In the genomic region with DNA sequence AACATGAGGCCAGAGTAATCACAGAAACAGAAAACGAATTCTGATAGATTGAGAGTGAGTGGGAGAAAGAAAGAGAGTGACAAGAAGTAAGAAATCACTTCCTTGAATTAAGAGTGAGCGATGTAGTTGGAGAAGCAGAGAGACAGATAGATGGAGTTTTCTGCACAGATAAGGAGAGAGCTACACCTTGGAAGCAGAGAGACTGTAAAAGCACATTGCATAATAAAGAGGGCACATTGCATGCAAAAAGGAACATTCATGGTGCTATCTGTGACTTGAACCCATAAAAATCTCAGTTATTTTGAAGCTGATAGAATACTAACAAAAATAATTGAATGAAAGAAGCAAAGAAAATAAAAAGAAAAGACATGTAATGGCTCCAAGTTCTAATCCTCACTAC, we compare ENCODE assay signal across 16 cellular contexts.
DNase-seq lines count a peak whose midpoint lies in the region; ATAC-seq and TF ChIP-seq lines count a peak whose summit lies in the region.
"Had no signal": no experiment of that assay in that cellular context is flagged by ENCODE, and none has a peak within 500 bp of the region (broad histone marks: within the 10 kb centered on the region; RNA-seq: fewer than 3 reads in every experiment).

No MANE protein-coding gene starts in this region.

- no peak overlapping the region for H3K4me2 ChIP-seq in smooth muscle cell
- H3K4me2 ChIP-seq: A549 had no signal

- H3F3A ChIP-seq in smooth muscle cell (ENCODE audit: low read depth): no peaks in the 10 kb centered on the region

- no peaks in the 10 kb centered on the region for H3K27me3 ChIP-seq in HUES48 (ENCODE audit: control insufficient read depth, insufficient read depth, low read length)
- H3K27me3 ChIP-seq in smooth muscle cell (ENCODE audit: low read depth): no peaks in the 10 kb centered on the region

- H3K36me3 ChIP-seq in HUES48 (ENCODE audit: control insufficient read depth, insufficient read depth, low read length): no peaks in the 10 kb centered on the region
- no peaks in the 10 kb centered on the region for H3K36me3 ChIP-seq in smooth muscle cell (ENCODE audit: low read depth)

- POLR2A ChIA-PET in WTC11 (lab: Charles Lee): no interaction called here

- peaks cover 37% of the 10 kb centered on the region for H3K4me1 Mint-ChIP-seq in WTC11
- H3K4me1 Mint-ChIP-seq: CD14-positive monocyte, IgD-negative memory B cell had no signal

- H3K27ac Mint-ChIP-seq in WTC11: peak overlapping the region; percentile 79
- H3K27ac Mint-ChIP-seq: CD14-positive monocyte; CD8-positive, alpha-beta T cell; IgD-negative memory B cell had no signal

- no peak overlapping the region for H3K4me3 Mint-ChIP-seq in WTC11
- H3K4me3 Mint-ChIP-seq: CD14-positive monocyte; CD8-positive, alpha-beta T cell; IgD-negative memory B cell had no signal

- H2AFZ ChIP-seq in smooth muscle cell (ENCODE audit: low read depth): peak overlapping the region; percentile 7

- no peaks in the 10 kb centered on the region for H3K9me3 ChIP-seq in HUES48 (ENCODE audit: control insufficient read depth, insufficient read depth, low read length)
- no peaks in the 10 kb centered on the region for H3K9me3 ChIP-seq in smooth muscle cell (replicated peaks; ENCODE audit: low read depth)
- H3K9me3 ChIP-seq: A549 had no signal

- H3K27ac ChIP-seq in HUES48 (ENCODE audit: low read depth, low read length) (no peak overlapping the region), smooth muscle cell (ENCODE audit: low read depth) (no peak overlapping the region)
- H3K27ac ChIP-seq: A549 had no signal

- CTCF ChIA-PET in WTC11 (lab: Charles Lee): interaction anchor here (1.0 to 1.9 kb wide), 2 partner anchors 51 to 119 kb away, joined by 5 read pairs; no protein-coding TSS in a partner anchor

- no peak for DNase-seq in WTC11 (ENCODE audit: low spot score)
- peak; percentile 3 for DNase-seq in left kidney (ENCODE audit: low read depth, low spot score)
- no peak for DNase-seq in smooth muscle cell (lab: John Stamatoyannopoulos, UW; ENCODE audit: unreplicated experiment)
- no peak for DNase-seq in NCI-H187 (lab: John Stamatoyannopoulos, UW)
- no peak for DNase-seq in foreskin melanocyte
- DNase-seq: CD8-positive, alpha-beta T cell; COR-L47; DMS153; DMS79 treated with DMSO at 0.1 percent for 48 hours; EL had no signal

- no peak for TF ChIP-seq CTCF in WTC11 (IDR thresholded peaks at IDR 0.05)
- TF ChIP-seq CTCF in smooth muscle cell (IDR thresholded peaks at IDR 0.05; ENCODE audit: borderline replicate concordance, insufficient read depth, poor library complexity, severe bottlenecking): no peak

- WGBS in smooth muscle cell (ENCODE audit: low lambda C conversion rate): 53% methylated on average over 2 of the region's 2 CpGs

- H3K79me2 ChIP-seq in smooth muscle cell (ENCODE audit: low read depth): no peaks in the 10 kb centered on the region

- ATAC-seq in WTC11 (peak; percentile 63), GM21619 (IDR thresholded peaks at IDR 0.05; ENCODE audit: unreplicated experiment) (no peak)
- ATAC-seq: A549; CD8-positive, alpha-beta T cell; HCT116 had no signal

- H3K36me3 Mint-ChIP-seq in WTC11: no peaks in the 10 kb centered on the region; the same call in 1 of the 2 replicates
- H3K36me3 Mint-ChIP-seq: CD14-positive monocyte; CD8-positive, alpha-beta T cell; IgD-negative memory B cell had no signal

- H3K9ac ChIP-seq in HUES48 (ENCODE audit: low read depth, low read length) (no peak overlapping the region), smooth muscle cell (ENCODE audit: low read depth) (no peak overlapping the region)

- H3K27me3 Mint-ChIP-seq in WTC11 (ENCODE audit: low read depth): no peaks in the 10 kb centered on the region
- H3K27me3 Mint-ChIP-seq: IgD-negative memory B cell had no signal

- H4K20me1 ChIP-seq in smooth muscle cell (ENCODE audit: low read depth): no peaks in the 10 kb centered on the region

- peak overlapping the region; percentile 5; the same call in 1 of the 2 replicates for H3K4me3 ChIP-seq in HUES48 (ENCODE audit: low read depth, low read length)
- H3K4me3 ChIP-seq in smooth muscle cell: no peak overlapping the region
- H3K4me3 ChIP-seq: A549 had no signal

- peaks cover 5% of the 10 kb centered on the region for H3K9me3 Mint-ChIP-seq in WTC11

- H3K4me1 ChIP-seq in HUES48 (ENCODE audit: control insufficient read depth, insufficient read depth, low read length): peaks cover 40% of the 10 kb centered on the region
- peaks cover 27% of the 10 kb centered on the region for H3K4me1 ChIP-seq in smooth muscle cell (ENCODE audit: low read depth)

TF ChIP-seq in WTC11, 78 proteins besides CTCF, POLR2A, EP300 and RAD21 (continues in another document):
- TF ChIP-seq OVOL2 (CRISPR knock-in tag; IDR thresholded peaks at IDR 0.05; ENCODE audit: borderline replicate concordance): no peak
- TF ChIP-seq CBFB (CRISPR knock-in tag; IDR thresholded peaks at IDR 0.05; ENCODE audit: low read depth): no peak
- no peak for TF ChIP-seq GTF2I (CRISPR knock-in tag; conservative IDR thresholded peaks at IDR 0.05)
- no peak for TF ChIP-seq FOXJ3 (CRISPR knock-in tag; IDR thresholded peaks at IDR 0.05; ENCODE audit: borderline replicate concordance)
- no peak for TF ChIP-seq ELF4 (CRISPR knock-in tag; IDR thresholded peaks at IDR 0.05; ENCODE audit: low read depth)
- no peak for TF ChIP-seq GABPB1 (CRISPR knock-in tag; IDR thresholded peaks at IDR 0.05)
- TF ChIP-seq, protein P1, sequence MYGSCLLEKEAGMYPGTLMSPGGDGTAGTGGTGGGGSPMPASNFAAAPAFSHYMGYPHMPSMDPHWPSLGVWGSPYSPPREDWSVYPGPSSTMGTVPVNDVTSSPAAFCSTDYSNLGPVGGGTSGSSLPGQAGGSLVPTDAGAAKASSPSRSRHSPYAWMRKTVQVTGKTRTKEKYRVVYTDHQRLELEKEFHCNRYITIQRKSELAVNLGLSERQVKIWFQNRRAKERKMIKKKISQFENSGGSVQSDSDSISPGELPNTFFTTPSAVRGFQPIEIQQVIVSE (CRISPR knock-in tag; IDR thresholded peaks at IDR 0.05; ENCODE audit: borderline replicate concordance): no peak
- TF ChIP-seq, protein P2, sequence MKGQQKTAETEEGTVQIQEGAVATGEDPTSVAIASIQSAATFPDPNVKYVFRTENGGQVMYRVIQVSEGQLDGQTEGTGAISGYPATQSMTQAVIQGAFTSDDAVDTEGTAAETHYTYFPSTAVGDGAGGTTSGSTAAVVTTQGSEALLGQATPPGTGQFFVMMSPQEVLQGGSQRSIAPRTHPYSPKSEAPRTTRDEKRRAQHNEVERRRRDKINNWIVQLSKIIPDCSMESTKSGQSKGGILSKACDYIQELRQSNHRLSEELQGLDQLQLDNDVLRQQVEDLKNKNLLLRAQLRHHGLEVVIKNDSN (CRISPR knock-in tag; IDR thresholded peaks at IDR 0.05): no peak
- TF ChIP-seq, protein P3, sequence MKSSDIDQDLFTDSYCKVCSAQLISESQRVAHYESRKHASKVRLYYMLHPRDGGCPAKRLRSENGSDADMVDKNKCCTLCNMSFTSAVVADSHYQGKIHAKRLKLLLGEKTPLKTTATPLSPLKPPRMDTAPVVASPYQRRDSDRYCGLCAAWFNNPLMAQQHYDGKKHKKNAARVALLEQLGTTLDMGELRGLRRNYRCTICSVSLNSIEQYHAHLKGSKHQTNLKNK (CRISPR knock-in tag; IDR thresholded peaks at IDR 0.05): no peak
- TF ChIP-seq, protein P4, sequence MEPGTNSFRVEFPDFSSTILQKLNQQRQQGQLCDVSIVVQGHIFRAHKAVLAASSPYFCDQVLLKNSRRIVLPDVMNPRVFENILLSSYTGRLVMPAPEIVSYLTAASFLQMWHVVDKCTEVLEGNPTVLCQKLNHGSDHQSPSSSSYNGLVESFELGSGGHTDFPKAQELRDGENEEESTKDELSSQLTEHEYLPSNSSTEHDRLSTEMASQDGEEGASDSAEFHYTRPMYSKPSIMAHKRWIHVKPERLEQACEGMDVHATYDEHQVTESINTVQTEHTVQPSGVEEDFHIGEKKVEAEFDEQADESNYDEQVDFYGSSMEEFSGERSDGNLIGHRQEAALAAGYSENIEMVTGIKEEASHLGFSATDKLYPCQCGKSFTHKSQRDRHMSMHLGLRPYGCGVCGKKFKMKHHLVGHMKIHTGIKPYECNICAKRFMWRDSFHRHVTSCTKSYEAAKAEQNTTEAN (CRISPR knock-in tag; IDR thresholded peaks at IDR 0.05): no peak
- TF ChIP-seq, protein P5, sequence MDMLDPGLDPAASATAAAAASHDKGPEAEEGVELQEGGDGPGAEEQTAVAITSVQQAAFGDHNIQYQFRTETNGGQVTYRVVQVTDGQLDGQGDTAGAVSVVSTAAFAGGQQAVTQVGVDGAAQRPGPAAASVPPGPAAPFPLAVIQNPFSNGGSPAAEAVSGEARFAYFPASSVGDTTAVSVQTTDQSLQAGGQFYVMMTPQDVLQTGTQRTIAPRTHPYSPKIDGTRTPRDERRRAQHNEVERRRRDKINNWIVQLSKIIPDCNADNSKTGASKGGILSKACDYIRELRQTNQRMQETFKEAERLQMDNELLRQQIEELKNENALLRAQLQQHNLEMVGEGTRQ (CRISPR knock-in tag; IDR thresholded peaks at IDR 0.05): no peak
